Comparison of ENCODE assay signal across 19 cellular contexts in genomic region chr13:110237895-110238294, GRCh38.
DNase-seq lines count a peak whose midpoint lies in the region; ATAC-seq and TF ChIP-seq lines count a peak whose summit lies in the region.
"Had no signal": no experiment of that assay in that cellular context is flagged by ENCODE, and none has a peak within 500 bp of the region (broad histone marks: within the 10 kb centered on the region; RNA-seq: fewer than 3 reads in every experiment).

No MANE protein-coding gene starts in this region.

- H3K9ac ChIP-seq in colonic mucosa (ENCODE audit: low read depth in 2 of 2, low read length in 2 of 2): no peak overlapping the region

- DNase-seq in SJSA1 (ENCODE audit: low read depth in 1 of 2, low spot score in 2 of 2): no peak
- DNase-seq in colonic mucosa: no peak
- DNase-seq in tibial artery: no peak
- DNase-seq in NCI-H748 (lab: John Stamatoyannopoulos, UW; ENCODE audit: unreplicated experiment): no peak
- DNase-seq: activated CD4-positive, alpha-beta memory T cell treated with anti-CD3 and anti-CD28 coated beads for 36 hours; activated T-cell treated with anti-CD3 and anti-CD28 coated beads, Interleukin-2, amount 50 U/mL, for 4 hours; effector CD4-positive, alpha-beta T cell; hippocampal formation; islet precursor cell; NCI-H2029 treated with DMSO at 0.1 percent for 48 hours; NCI-H446 treated with DMSO at 0.1 percent for 48 hours; stimulated activated naive CD8-positive, alpha-beta T cell treated with anti-CD3 and anti-CD28 coated beads, Interleukin-15, amount 100 ng/mL, for 72 hours had no signal

- H3K27ac ChIP-seq in SJSA1 (peak overlapping the region; percentile 11; the same call in 1 of the 2 replicates), colonic mucosa (peak overlapping the region; percentile 24), muscle layer of duodenum (ENCODE audit: low read length) (peak overlapping the region; percentile 46), tibial artery (peak overlapping the region; percentile 82 to 91)
- H3K27ac ChIP-seq: VCaP had no signal

- intact Hi-C loops in colonic mucosa (cut with DNase I) (no loop called here), tibial artery (cut with DNase I; ENCODE audit: low total_unique reads) (no loop called here)

- peaks cover 43% of the 10 kb centered on the region for H3K4me1 ChIP-seq in SJSA1 (replicated peaks)
- no peaks in the 10 kb centered on the region for H3K4me1 ChIP-seq in colonic mucosa
- peaks cover 13 to 41% of the 10 kb centered on the region in 2 donors for H3K4me1 ChIP-seq in muscle layer of duodenum (ENCODE audit: control insufficient read depth in 1 of 2, insufficient read depth in 2 of 2, low read length in 2 of 2)
- H3K4me1 ChIP-seq in tibial artery: peaks cover 6 to 98% (median 65%) of the 10 kb centered on the region in 4 donors
- H3K4me1 ChIP-seq: breast epithelium had no signal

- H3K27me3 ChIP-seq in SJSA1 (replicated peaks): no peaks in the 10 kb centered on the region
- no peaks in the 10 kb centered on the region for H3K27me3 ChIP-seq in colonic mucosa
- no peaks in the 10 kb centered on the region for H3K27me3 ChIP-seq in muscle layer of duodenum (ENCODE audit: low read depth, low read length)
- H3K27me3 ChIP-seq in tibial artery: no peaks in the 10 kb centered on the region
- H3K27me3 ChIP-seq: breast epithelium had no signal

- H3K4me3 ChIP-seq in SJSA1 (no peak overlapping the region), colonic mucosa (no peak overlapping the region), muscle layer of duodenum (ENCODE audit: low read depth in 1 of 2, low read length in 2 of 2) (no peak overlapping the region), tibial artery (no peak overlapping the region)
- H3K4me3 ChIP-seq: breast epithelium, K562 had no signal

- ATAC-seq in GM18520 (IDR thresholded peaks at IDR 0.05; ENCODE audit: unreplicated experiment) (no peak), GM21526 (IDR thresholded peaks at IDR 0.05; ENCODE audit: low FRiP score, unreplicated experiment) (no peak)
- ATAC-seq: activated naive CD4-positive, alpha-beta T cell treated with anti-CD3 and anti-CD28 coated beads, Interleukin-2, amount 50 U/mL, for 72 hours; activated T-cell treated with anti-CD3 and anti-CD28 coated beads, Interleukin-2, amount 50 U/mL, for 4 hours; K562; stimulated activated naive CD8-positive, alpha-beta T cell treated with anti-CD3 and anti-CD28 coated beads, Interleukin-15, amount 100 ng/mL, for 72 hours had no signal

- H3K36me3 ChIP-seq in SJSA1 (peaks cover 10% of the 10 kb centered on the region), colonic mucosa (no peaks in the 10 kb centered on the region), muscle layer of duodenum (ENCODE audit: control insufficient read depth in 1 of 2, insufficient read depth in 2 of 2, low read length in 2 of 2) (peaks cover 0 to 9% of the 10 kb centered on the region in 2 donors), tibial artery (peaks cover 0 to 6% (median 0%) of the 10 kb centered on the region in 3 donors)
- H3K36me3 ChIP-seq: breast epithelium had no signal

- TF ChIP-seq CTCF in colonic mucosa (IDR thresholded peaks at IDR 0.05) (no peak), tibial artery (IDR thresholded peaks at IDR 0.05) (no peak)

- H3K9me3 ChIP-seq in SJSA1 (replicated peaks): no peaks in the 10 kb centered on the region
- no peaks in the 10 kb centered on the region for H3K9me3 ChIP-seq in colonic mucosa
- H3K9me3 ChIP-seq in muscle layer of duodenum (ENCODE audit: control insufficient read depth in 1 of 2, low read length in 2 of 2): no peaks in the 10 kb centered on the region
- no peaks in the 10 kb centered on the region for H3K9me3 ChIP-seq in tibial artery
- H3K9me3 ChIP-seq: breast epithelium had no signal

Comparison
In these comparisons a context has a peak if more than half of its experiments do, and no peak if none do; other contexts are left out.
1. H3K27ac ChIP-seq: peak in every context shown above with its lines; median percentile 86 in tibial artery; 46 in muscle layer of duodenum; 24 in colonic mucosa; 11 in SJSA1.